26 cellular contexts compared by ENCODE assay signal in genomic region chr18:33152376-33152775, GRCh38.
"Had no signal": no experiment of that assay in that cellular context is flagged by ENCODE, and none has a peak within 500 bp of the region (broad histone marks: within the 10 kb centered on the region; RNA-seq: fewer than 3 reads in every experiment).

No MANE protein-coding gene starts in this region.

- H3K36me3 Mint-ChIP-seq: activated naive CD4-positive, alpha-beta T cell treated with anti-CD3 and anti-CD28 coated beads, Interleukin-2, amount 50 U/mL, for 24 hours; mesothelial cell of epicardium; naive thymus-derived CD8-positive, alpha-beta T cell had no signal

- DNase-seq: activated B cell treated with CpG ODN at 0.5 μM for 24 hours; activated CD4-positive, alpha-beta T cell treated with anti-CD3 and anti-CD28 coated beads, Interleukin-2, amount 50 U/mL, for 1 hour; activated CD8-positive, alpha-beta T cell treated with anti-CD3 and anti-CD28 coated beads for 36 hours; activated naive CD8-positive, alpha-beta T cell treated with anti-CD3 and anti-CD28 coated beads, Interleukin-2, amount 50 U/mL, for 24 hours; activated T-cell treated with anti-CD3 and anti-CD28 coated beads, Interleukin-2, amount 50 U/mL, for 48 hours; amygdala; central memory CD4-positive, alpha-beta T cell; endodermal cell; esophagus squamous epithelium; foreskin melanocyte; heart right ventricle; kidney glomerular epithelial cell; left ventricle myocardium inferior; naive thymus-derived CD8-positive, alpha-beta T cell; pancreas; sigmoid colon; stimulated activated naive CD4-positive, alpha-beta T cell; T-helper 2 cell; transverse colon had no signal

- H3K4me3 ChIP-seq: breast epithelium, esophagus squamous epithelium, heart right ventricle, left ventricle myocardium inferior, lung, pancreas, prostate gland, sigmoid colon, transverse colon had no signal

- H3K4me1 Mint-ChIP-seq: activated B cell treated with CpG ODN at 0.5 μM for 24 hours; activated naive CD4-positive, alpha-beta T cell treated with anti-CD3 and anti-CD28 coated beads, Interleukin-2, amount 50 U/mL, for 24 hours; activated naive CD8-positive, alpha-beta T cell treated with anti-CD3 and anti-CD28 coated beads, Interleukin-2, amount 50 U/mL, for 24 hours; endodermal cell; naive thymus-derived CD8-positive, alpha-beta T cell had no signal

- H3K9me3 Mint-ChIP-seq: activated B cell treated with CpG ODN at 0.5 μM for 24 hours had no signal

- H3K4me1 ChIP-seq: breast epithelium, esophagus squamous epithelium, heart right ventricle, left ventricle myocardium inferior, pancreas, prostate gland, sigmoid colon, transverse colon had no signal

- H3K27ac Mint-ChIP-seq: activated B cell treated with CpG ODN at 0.5 μM for 24 hours; activated CD8-positive, alpha-beta T cell treated with anti-CD3 and anti-CD28 coated beads for 36 hours; activated naive CD4-positive, alpha-beta T cell treated with anti-CD3 and anti-CD28 coated beads, Interleukin-2, amount 50 U/mL, for 24 hours; activated naive CD8-positive, alpha-beta T cell treated with anti-CD3 and anti-CD28 coated beads, Interleukin-2, amount 50 U/mL, for 24 hours; activated T-helper 2 cell treated with anti-CD3 and anti-CD28 coated beads, Interferon-gamma antibody, Interleukin-2, Interleukin-4, amounts not matched to agents 10 μg/mL and 5 μg/mL and 100 μg/mL, durations not matched to agents 14 hours and 24 hours and 36 hours; endodermal cell; mesothelial cell of epicardium; naive thymus-derived CD8-positive, alpha-beta T cell had no signal

- H3K27me3 ChIP-seq: breast epithelium, esophagus squamous epithelium, heart right ventricle, neutrophil, sigmoid colon, transverse colon had no signal

- H3K27ac ChIP-seq: breast epithelium, esophagus squamous epithelium, heart right ventricle, left ventricle myocardium inferior, neutrophil, pancreas, prostate gland, sigmoid colon, transverse colon had no signal

- H3K9me3 ChIP-seq: esophagus squamous epithelium, neutrophil, pancreas, prostate gland, sigmoid colon, transverse colon had no signal

- ATAC-seq: activated CD8-positive, alpha-beta T cell treated with anti-CD3 and anti-CD28 coated beads for 36 hours; activated naive CD8-positive, alpha-beta T cell treated with anti-CD3 and anti-CD28 coated beads, Interleukin-2, amount 50 U/mL, for 24 hours; heart right ventricle; naive thymus-derived CD8-positive, alpha-beta T cell; pancreas had no signal

- H3K4me3 Mint-ChIP-seq: activated B cell treated with CpG ODN at 0.5 μM for 24 hours; activated CD8-positive, alpha-beta T cell treated with anti-CD3 and anti-CD28 coated beads for 36 hours; activated naive CD4-positive, alpha-beta T cell treated with anti-CD3 and anti-CD28 coated beads, Interleukin-2, amount 50 U/mL, for 24 hours; activated naive CD8-positive, alpha-beta T cell treated with anti-CD3 and anti-CD28 coated beads, Interleukin-2, amount 50 U/mL, for 24 hours; endodermal cell; mesothelial cell of epicardium; naive thymus-derived CD8-positive, alpha-beta T cell had no signal

- H3K27me3 Mint-ChIP-seq: activated CD8-positive, alpha-beta T cell treated with anti-CD3 and anti-CD28 coated beads for 36 hours; activated naive CD4-positive, alpha-beta T cell treated with anti-CD3 and anti-CD28 coated beads, Interleukin-2, amount 50 U/mL, for 24 hours; activated naive CD8-positive, alpha-beta T cell treated with anti-CD3 and anti-CD28 coated beads, Interleukin-2, amount 50 U/mL, for 24 hours; naive thymus-derived CD8-positive, alpha-beta T cell had no signal

- H3K36me3 ChIP-seq: breast epithelium, esophagus squamous epithelium, heart right ventricle, left ventricle myocardium inferior, neutrophil, pancreas, prostate gland, sigmoid colon, transverse colon had no signal
